ENCODE assay signal across 8 cellular contexts in genomic region chr7:123154231-123154860, GRCh38. TPM values are rescaled to one million over a fixed set of nuclear protein-coding genes. Genes with fewer than 3 reads are reported as not detected.
A peak's percentile ranks its signal among the peaks of the same experiment; 100 is the strongest.
DNase-seq lines count a peak whose midpoint lies in the region; ATAC-seq and TF ChIP-seq lines count a peak whose summit lies in the region.

No MANE protein-coding gene starts in this region.

- no peak for TF ChIP-seq POLR2A in heart left ventricle (IDR thresholded peaks at IDR 0.05)

- ATAC-seq in GM21526 (IDR thresholded peaks at IDR 0.05; ENCODE audit: low FRiP score, unreplicated experiment) (peak; percentile 97), heart left ventricle (peak in 3 of 4 donors; percentile 66 to 84 (median 68))

- H3K36me3 ChIP-seq in GM06990 (ENCODE audit: control insufficient read depth, insufficient read depth, low read length) (no peaks in the 10 kb centered on the region), adipocyte (ENCODE audit: control insufficient read depth, insufficient read depth, low read length, severe bottlenecking) (no peaks in the 10 kb centered on the region), heart left ventricle (no peaks in the 10 kb centered on the region)

- H3K27me3 ChIP-seq in GM06990 (replicated peaks; ENCODE audit: control insufficient read depth, insufficient read depth, low read length) (no peaks in the 10 kb centered on the region), HL-60 (ENCODE audit: insufficient read depth, poor library complexity, severe bottlenecking) (no peaks in the 10 kb centered on the region), adipocyte (replicated peaks; ENCODE audit: control insufficient read depth, insufficient read depth, low read length) (no peaks in the 10 kb centered on the region), heart left ventricle (no peaks in the 10 kb centered on the region)

- H3K4me1 ChIP-seq in adipocyte (ENCODE audit: control insufficient read depth, insufficient read depth, low read length) (no peaks in the 10 kb centered on the region), heart left ventricle (no peaks in the 10 kb centered on the region)

- H3K9me3 ChIP-seq in adipocyte (ENCODE audit: control insufficient read depth, low read length) (no peaks in the 10 kb centered on the region), heart left ventricle (no peaks in the 10 kb centered on the region)

- H3K27ac ChIP-seq in HL-60 (replicated peaks), result no peak overlapping the region
- no peak overlapping the region for H3K27ac ChIP-seq in heart left ventricle

- DNase-seq in GM06990 (ENCODE audit: extremely low read depth, insufficient read length), result peak; percentile 29
- peak; percentile 34 to 38 for DNase-seq in HL-60 (ENCODE audit: low read depth in 1 of 2, low spot score in 1 of 2)
- DNase-seq in NCI-H774 (lab: John Stamatoyannopoulos, UW), result peak; percentile 79
- peak; percentile 93 for DNase-seq in adipocyte (ENCODE audit: low read depth)
- peak in 4 of 5 donors; percentile 41 to 67 (median 50) for DNase-seq in heart left ventricle
- peak; percentile 75 for DNase-seq in pulmonary artery endothelial cell (ENCODE audit: low read depth, low spot score)
- DNase-seq in stimulated activated naive CD4-positive, alpha-beta T cell treated with Interleukin-2 at 50 U/mL for 16 hours (lab: John Stamatoyannopoulos, UW), result no peak

- no peak overlapping the region for H3K9ac ChIP-seq in adipocyte (ENCODE audit: low read length)

- intact Hi-C loops in heart left ventricle (cut with DNase I), result loop anchor here (1.0 to 10.0 kb wide), 12 partner anchors 267 to 937 kb away; partner anchors contain the start of gene CADPS2 (in 5 of the 10)

- 0 to 3% (median 0%) methylated on average over 3 of the region's 3 CpGs for WGBS in heart left ventricle, 4 donors

- no peak overlapping the region for H3K4me3 ChIP-seq in GM06990 (replicated peaks; ENCODE audit: low read depth, low read length)
- H3K4me3 ChIP-seq in HL-60 (replicated peaks; ENCODE audit: insufficient read depth, low read length), result no peak overlapping the region
- no peak overlapping the region for H3K4me3 ChIP-seq in adipocyte (ENCODE audit: low read length)
- no peak overlapping the region for H3K4me3 ChIP-seq in heart left ventricle

- peak; percentile 79 for TF ChIP-seq CTCF in GM06990 (IDR thresholded peaks at IDR 0.05; ENCODE audit: insufficient read depth, low read length, poor library complexity, severe bottlenecking)
- TF ChIP-seq CTCF in HL-60 (IDR thresholded peaks at IDR 0.05; ENCODE audit: insufficient read depth, low read length), result peak; percentile 46
- TF ChIP-seq CTCF in heart left ventricle (IDR thresholded peaks at IDR 0.05), result peak; percentile 66 to 89 (median 78)

RNA-seq across cellular contexts. Expression of gene SLC13A1, which starts 45.4 kb away (rescaled TPM):
- not detected for total RNA-seq in heart left ventricle
- polyA plus RNA-seq in heart left ventricle, result not detected
- total RNA-seq in pulmonary artery endothelial cell, result not detected in 2 replicates
